In the genomic region with DNA sequence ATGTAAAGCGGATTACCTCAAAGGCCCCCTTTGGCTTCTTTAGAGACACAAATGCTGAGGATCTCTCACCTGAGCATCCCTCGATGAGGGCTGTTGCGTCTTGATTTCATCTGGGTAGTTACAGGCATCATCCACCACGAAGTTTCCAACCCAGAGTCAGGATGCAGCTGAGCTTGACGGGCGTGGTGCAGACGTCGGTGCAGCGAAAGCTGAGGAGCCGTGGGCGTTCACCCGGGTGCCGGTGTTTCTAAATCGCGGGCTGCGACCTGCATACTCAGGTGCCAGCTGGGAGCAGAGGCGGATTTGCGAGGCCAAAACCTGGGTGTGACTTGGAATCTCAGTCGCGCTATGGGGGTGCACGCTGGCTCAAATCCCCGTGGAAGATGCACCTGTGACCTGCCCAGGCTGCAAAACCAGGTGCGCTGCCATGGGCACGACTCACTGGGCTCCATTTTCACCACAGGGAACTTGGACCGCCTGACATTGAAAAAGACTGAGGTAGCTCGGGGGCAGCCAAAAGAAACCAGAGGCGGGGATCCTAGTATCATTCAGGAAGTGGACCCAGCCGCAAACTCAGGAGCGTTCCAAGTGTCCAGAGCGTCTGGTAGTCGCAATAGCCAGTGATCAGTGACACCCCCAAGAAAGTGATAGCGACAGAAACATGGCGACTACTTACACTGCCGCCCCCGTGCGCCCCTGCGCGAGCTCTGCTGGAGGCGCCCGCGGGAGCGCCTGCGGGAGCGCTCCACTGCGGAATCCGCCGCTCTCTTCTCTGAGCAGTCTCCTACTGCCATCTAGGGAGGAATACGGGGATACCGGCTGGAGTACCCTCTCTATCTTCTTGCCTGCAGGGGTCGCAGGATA, we compare ENCODE assay signal across 8 cellular contexts. TPM values are rescaled to one million over a fixed set of nuclear protein-coding genes. Genes with fewer than 3 reads are reported as not detected.
DNase-seq lines count a peak whose midpoint lies in the region; ATAC-seq and TF ChIP-seq lines count a peak whose summit lies in the region.

No MANE protein-coding gene starts in this region.

- no peaks in the 10 kb centered on the region for H3K79me2 ChIP-seq in neural cell (replicated peaks; ENCODE audit: insufficient read depth, low read length)

- no peak overlapping the region for H3K27ac Mint-ChIP-seq in HFFc6

- TF ChIP-seq CTCF in HFFc6 (IDR thresholded peaks at IDR 0.05) (peak; percentile 95), fibroblast of villous mesenchyme (IDR thresholded peaks at IDR 0.05; ENCODE audit: insufficient read depth, low read depth, low read length) (peak; percentile 100), neural cell (IDR thresholded peaks at IDR 0.05; ENCODE audit: poor library complexity, severe bottlenecking) (peak; percentile 100)

- no peak for TF ChIP-seq EP300 in neural cell (conservative IDR thresholded peaks at IDR 0.05; ENCODE audit: poor library complexity, severe bottlenecking)

- no peak overlapping the region for H3K27ac ChIP-seq in neural cell (ENCODE audit: low read length)

- peak overlapping the region; percentile 67 for H3K4me2 ChIP-seq in neural cell (ENCODE audit: low read length)

- DNase-seq in C1 segment of cervical spinal cord (lab: John Stamatoyannopoulos, UW): peak in 13 of 14 donors; percentile 12 to 81 (median 63)
- DNase-seq in HFFc6: peak; percentile 76
- peak; percentile 76 for DNase-seq in NCI-H510A (lab: John Stamatoyannopoulos, UW)
- peak; percentile 59 for DNase-seq in activated CD8-positive, alpha-beta memory T cell treated with anti-CD3 and anti-CD28 coated beads, Interleukin-2, amount 50 U/mL, for 48 hours
- peak; percentile 80 for DNase-seq in fibroblast of villous mesenchyme (ENCODE audit: low read depth)

- no peaks in the 10 kb centered on the region for H3F3A ChIP-seq in neural cell (ENCODE audit: insufficient read depth, low read length, poor library complexity, severe bottlenecking)

- no peaks in the 10 kb centered on the region for H3K36me3 Mint-ChIP-seq in HFFc6 (ENCODE audit: low read depth)

- H3K9me2 ChIP-seq in neural cell (ENCODE audit: insufficient read depth, low read length): no peaks in the 10 kb centered on the region

- H3K9me3 ChIP-seq in neural cell (ENCODE audit: low read length): peaks cover 5% of the 10 kb centered on the region

- no peaks in the 10 kb centered on the region for H3K36me3 ChIP-seq in neural cell (ENCODE audit: insufficient read depth, low read length)

- peak overlapping the region; percentile 28 for H3K4me3 ChIP-seq in fibroblast of villous mesenchyme (ENCODE audit: low read depth, low read length)
- H3K4me3 ChIP-seq in neural cell (ENCODE audit: low read length): peak overlapping the region; percentile 78

- TF ChIP-seq RAD21 in neural cell (conservative IDR thresholded peaks at IDR 0.05): peak; percentile 99

- peaks cover 24% of the 10 kb centered on the region for H3K27me3 ChIP-seq in neural cell (ENCODE audit: insufficient read depth, low read depth, low read length)

- ATAC-seq in GM21786 (IDR thresholded peaks at IDR 0.05; ENCODE audit: unreplicated experiment) (no peak), GM21360 (IDR thresholded peaks at IDR 0.05; ENCODE audit: unreplicated experiment) (no peak)

- H3K9me3 Mint-ChIP-seq in HFFc6: no peaks in the 10 kb centered on the region

- no peak overlapping the region for H2AFZ ChIP-seq in neural cell (ENCODE audit: low read depth, low read length)

- H4K20me1 ChIP-seq in neural cell (ENCODE audit: insufficient read depth): no peaks in the 10 kb centered on the region

- peak overlapping the region; percentile 75 for H3K4me3 Mint-ChIP-seq in HFFc6

- H3K4me1 Mint-ChIP-seq in HFFc6 (ENCODE audit: low read depth): peaks cover 46% of the 10 kb centered on the region

- peak overlapping the region; percentile 37 for H3K9ac ChIP-seq in neural cell (ENCODE audit: low read length)

- peaks cover 23% of the 10 kb centered on the region for H3K27me3 Mint-ChIP-seq in HFFc6 (ENCODE audit: insufficient read depth)

TF ChIP-seq in neural cell, 6 proteins besides CTCF, POLR2A, EP300 and RAD21:
- TF ChIP-seq, protein P1, sequence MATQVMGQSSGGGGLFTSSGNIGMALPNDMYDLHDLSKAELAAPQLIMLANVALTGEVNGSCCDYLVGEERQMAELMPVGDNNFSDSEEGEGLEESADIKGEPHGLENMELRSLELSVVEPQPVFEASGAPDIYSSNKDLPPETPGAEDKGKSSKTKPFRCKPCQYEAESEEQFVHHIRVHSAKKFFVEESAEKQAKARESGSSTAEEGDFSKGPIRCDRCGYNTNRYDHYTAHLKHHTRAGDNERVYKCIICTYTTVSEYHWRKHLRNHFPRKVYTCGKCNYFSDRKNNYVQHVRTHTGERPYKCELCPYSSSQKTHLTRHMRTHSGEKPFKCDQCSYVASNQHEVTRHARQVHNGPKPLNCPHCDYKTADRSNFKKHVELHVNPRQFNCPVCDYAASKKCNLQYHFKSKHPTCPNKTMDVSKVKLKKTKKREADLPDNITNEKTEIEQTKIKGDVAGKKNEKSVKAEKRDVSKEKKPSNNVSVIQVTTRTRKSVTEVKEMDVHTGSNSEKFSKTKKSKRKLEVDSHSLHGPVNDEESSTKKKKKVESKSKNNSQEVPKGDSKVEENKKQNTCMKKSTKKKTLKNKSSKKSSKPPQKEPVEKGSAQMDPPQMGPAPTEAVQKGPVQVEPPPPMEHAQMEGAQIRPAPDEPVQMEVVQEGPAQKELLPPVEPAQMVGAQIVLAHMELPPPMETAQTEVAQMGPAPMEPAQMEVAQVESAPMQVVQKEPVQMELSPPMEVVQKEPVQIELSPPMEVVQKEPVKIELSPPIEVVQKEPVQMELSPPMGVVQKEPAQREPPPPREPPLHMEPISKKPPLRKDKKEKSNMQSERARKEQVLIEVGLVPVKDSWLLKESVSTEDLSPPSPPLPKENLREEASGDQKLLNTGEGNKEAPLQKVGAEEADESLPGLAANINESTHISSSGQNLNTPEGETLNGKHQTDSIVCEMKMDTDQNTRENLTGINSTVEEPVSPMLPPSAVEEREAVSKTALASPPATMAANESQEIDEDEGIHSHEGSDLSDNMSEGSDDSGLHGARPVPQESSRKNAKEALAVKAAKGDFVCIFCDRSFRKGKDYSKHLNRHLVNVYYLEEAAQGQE (IDR thresholded peaks at IDR 0.05; ENCODE audit: borderline replicate concordance): no peak
- TF ChIP-seq SMC3 (conservative IDR thresholded peaks at IDR 0.05; ENCODE audit: poor library complexity): peak; percentile 97
TF ChIP-seq in neural cell: peak in this region for 1.

RNA-seq across cellular contexts. Expression of gene IGFL4, which starts 36.4 kb away (rescaled TPM):
- total RNA-seq in HFFc6 (2021; fragmentation: NEBNext Ultra II Directional; extraction: Animal tissue kit (Norgen Biotek cat#: 25700)): not detected
- not detected in 2 replicates for total RNA-seq in fibroblast of villous mesenchyme
- 4.4 and 5.2 TPM in 2 replicates for polyA plus RNA-seq in neural cell
- polyA minus RNA-seq in neural cell: 2.2 and 2.4 TPM in 2 replicates

RNA-seq across cellular contexts. Expression of gene IGFL3, which starts 47.3 kb away (rescaled TPM):
- not detected for total RNA-seq in HFFc6 (2021; fragmentation: NEBNext Ultra II Directional; extraction: Animal tissue kit (Norgen Biotek cat#: 25700))
- not detected in 2 replicates for total RNA-seq in fibroblast of villous mesenchyme
- not detected in 2 replicates for polyA plus RNA-seq in neural cell
- not detected in 2 replicates for polyA minus RNA-seq in neural cell

RNA-seq across cellular contexts. Expression of gene PGLYRP1, which starts 54.3 kb away (rescaled TPM):
- not detected for total RNA-seq in HFFc6 (2021; fragmentation: NEBNext Ultra II Directional; extraction: Animal tissue kit (Norgen Biotek cat#: 25700))
- not detected in 2 replicates for total RNA-seq in fibroblast of villous mesenchyme
- polyA plus RNA-seq in neural cell: not detected in 2 replicates
- not detected in 2 replicates for polyA minus RNA-seq in neural cell
